ENCODE assay signal across 15 cellular contexts in genomic region chr16:81465375-81465943, GRCh38. TPM values are rescaled to one million over a fixed set of nuclear protein-coding genes. Genes with fewer than 3 reads are reported as not detected.
DNase-seq lines count a peak whose midpoint lies in the region; ATAC-seq, FAIRE-seq and TF ChIP-seq lines count a peak whose summit lies in the region.
"Had no signal": no experiment of that assay in that cellular context is flagged by ENCODE, and none has a peak within 500 bp of the region (broad histone marks: within the 10 kb centered on the region; RNA-seq: fewer than 3 reads in every experiment).

No MANE protein-coding gene starts in this region.

- POLR2A ChIA-PET in WTC11 (lab: Charles Lee) = no interaction called here

- CTCF ChIA-PET in WTC11 (lab: Charles Lee) = no interaction called here

- H4K20me1 ChIP-seq in DND-41 (ENCODE audit: insufficient read depth, low read length) = peaks cover 75% of the 10 kb centered on the region
- H4K20me1 ChIP-seq in GM23248 (ENCODE audit: insufficient read depth) = peaks cover 8% of the 10 kb centered on the region; the same call in 1 of the 2 replicates

- no peak for TF ChIP-seq CTCF in DND-41 (IDR thresholded peaks at IDR 0.05; ENCODE audit: borderline replicate concordance, extremely low read depth, low read length, poor library complexity, severe bottlenecking)
- no peak for TF ChIP-seq CTCF in WTC11 (IDR thresholded peaks at IDR 0.05)
- no peak for TF ChIP-seq CTCF in pancreas (IDR thresholded peaks at IDR 0.05)

- no peaks in the 10 kb centered on the region for H3K9me3 ChIP-seq in DND-41 (ENCODE audit: insufficient read depth, low read length, severe bottlenecking)
- no peaks in the 10 kb centered on the region for H3K9me3 ChIP-seq in iPS-20b (ENCODE audit: insufficient read depth, low read depth, low read length)
- no peaks in the 10 kb centered on the region for H3K9me3 ChIP-seq in pancreas
- H3K9me3 ChIP-seq in GM23248 (ENCODE audit: low read depth) = no peaks in the 10 kb centered on the region

- no peaks in the 10 kb centered on the region for H3K27me3 Mint-ChIP-seq in WTC11 (ENCODE audit: low read depth)
- H3K27me3 Mint-ChIP-seq: CD4-positive, alpha-beta memory T cell had no signal

- DNase-seq in DND-41 (no peak), WTC11 (ENCODE audit: low spot score) (no peak), pancreas (peak in 5 of 6 donors; percentile 58 to 81 (median 66)), GM23248 (no peak), NCI-H2107 (lab: John Stamatoyannopoulos, UW) (no peak), SHP77 treated with DMSO at 0.1 percent for 48 hours (lab: John Stamatoyannopoulos, UW) (no peak)
- DNase-seq: CD4-positive, alpha-beta memory T cell; Karpas-422; MM.1S; NCI-H1930; NCI-H510A treated with DMSO at 0.1 percent for 48 hours; SIG-M5 had no signal

- H2AFZ ChIP-seq in DND-41 (ENCODE audit: low read depth, low read length) (no peak overlapping the region), GM23248 (no peak overlapping the region)

- H3K4me2 ChIP-seq in DND-41 (ENCODE audit: insufficient read depth, low read length) = no peak overlapping the region
- H3K4me2 ChIP-seq in GM23248 (ENCODE audit: unreplicated experiment) = no peak overlapping the region

- H3K79me2 ChIP-seq in DND-41 (ENCODE audit: insufficient read depth, low read length) (peaks cover 91% of the 10 kb centered on the region), GM23248 (ENCODE audit: insufficient read depth) (peaks cover 100% of the 10 kb centered on the region)

- H3K4me3 ChIP-seq in DND-41 (ENCODE audit: low read depth in 1 of 2, low read length in 2 of 2) (no peak overlapping the region), iPS-20b (ENCODE audit: low read length) (no peak overlapping the region), pancreas (no peak overlapping the region), GM23248 (no peak overlapping the region)

- peaks cover 14% of the 10 kb centered on the region for H3K36me3 Mint-ChIP-seq in WTC11

- no peaks in the 10 kb centered on the region for H3K9me3 Mint-ChIP-seq in WTC11
- H3K9me3 Mint-ChIP-seq: CD4-positive, alpha-beta memory T cell had no signal

- H3K27ac Mint-ChIP-seq in WTC11 = peak overlapping the region; percentile 59; the same call in 1 of the 2 replicates

- H3F3A ChIP-seq in GM23248 (ENCODE audit: insufficient read depth) = no peaks in the 10 kb centered on the region

- in situ Hi-C loops in GM23248 (cut with MboI) = no loop called here

- H3K9ac ChIP-seq in DND-41 (ENCODE audit: low read depth, low read length) = no peak overlapping the region
- no peak overlapping the region for H3K9ac ChIP-seq in iPS-20b (ENCODE audit: low read depth, low read length)
- no peak overlapping the region for H3K9ac ChIP-seq in GM23248

- intact Hi-C loops in pancreas (cut with DNase I) = no loop called here

- peaks cover 42% of the 10 kb centered on the region for H3K4me1 ChIP-seq in DND-41 (ENCODE audit: insufficient read depth, low read length)
- H3K4me1 ChIP-seq in iPS-20b (ENCODE audit: insufficient read depth, low read length) = peaks cover 3% of the 10 kb centered on the region; the same call in 1 of the 2 replicates
- H3K4me1 ChIP-seq in pancreas = peaks cover 9 to 26% (median 12%) of the 10 kb centered on the region in 3 donors
- H3K4me1 ChIP-seq in GM23248 (ENCODE audit: insufficient read depth) = peaks cover 9% of the 10 kb centered on the region; the same call in 1 of the 2 replicates

- H3K4me3 Mint-ChIP-seq in WTC11 = no peak overlapping the region
- H3K4me3 Mint-ChIP-seq: CD4-positive, alpha-beta memory T cell had no signal

- H3K27ac ChIP-seq in DND-41 (ENCODE audit: low read length) (peak overlapping the region; percentile 30; the same call in 1 of the 2 replicates), iPS-20b (ENCODE audit: low read length) (peak overlapping the region; percentile 40), pancreas (peak overlapping the region; percentile 9 to 50 (median 16)), GM23248 (no peak overlapping the region)

- H3K27me3 ChIP-seq in DND-41 (ENCODE audit: insufficient read depth, low read length, poor library complexity) (no peaks in the 10 kb centered on the region), iPS-20b (ENCODE audit: insufficient read depth, low read length) (no peaks in the 10 kb centered on the region), pancreas (no peaks in the 10 kb centered on the region), GM23248 (replicated peaks; ENCODE audit: insufficient read depth) (no peaks in the 10 kb centered on the region)

- WGBS in pancreas, 2 donors = 33 to 36% methylated on average over 18 of the region's 18 CpGs
- WGBS in GM23248 (ENCODE audit: low coverage in 1 of 2, low lambda C conversion rate in 2 of 2, missing lambda C conversion rate in 2 of 2), 2 experiments = 90% methylated on average over 18 of the region's 18 CpGs

- peaks cover 49% of the 10 kb centered on the region for H3K4me1 Mint-ChIP-seq in WTC11

- no peaks in the 10 kb centered on the region for H3K9me2 ChIP-seq in GM23248 (ENCODE audit: insufficient read depth)

- peaks cover 33% of the 10 kb centered on the region for H3K36me3 ChIP-seq in DND-41 (ENCODE audit: insufficient read depth, low read length)
- H3K36me3 ChIP-seq in iPS-20b (ENCODE audit: insufficient read depth, low read depth, low read length) = peaks cover 6% of the 10 kb centered on the region; the same call in 1 of the 2 replicates
- H3K36me3 ChIP-seq in pancreas = no peaks in the 10 kb centered on the region
- no peaks in the 10 kb centered on the region for H3K36me3 ChIP-seq in GM23248 (ENCODE audit: low read depth)

- ATAC-seq in DND-41 (ENCODE audit: insufficient read depth, low read depth) (no peak), WTC11 (no peak), pancreas (peak; percentile 77 to 93 (median 87)), HG03354 (IDR thresholded peaks at IDR 0.05; ENCODE audit: poor library complexity, severe bottlenecking, unreplicated experiment) (no peak)

- FAIRE-seq in pancreas (lab: Jason Lieb, UNC) = no peak
- FAIRE-seq: D721Med had no signal

TF ChIP-seq in WTC11, 78 proteins besides CTCF, POLR2A, EP300 and RAD21:
- TF ChIP-seq CREM (CRISPR knock-in tag; IDR thresholded peaks at IDR 0.05) (no peak), GABPB1 (CRISPR knock-in tag; IDR thresholded peaks at IDR 0.05) (0 out of 2 replicates have a peak, but pooled peaks have one; percentile 33)

RNA-seq across cellular contexts. Expression of gene CMIP, which starts 20.9 kb away (rescaled TPM):
- total RNA-seq in WTC11 (2021) (57.0 to 63.7 TPM (median 59.6 TPM) in 3 replicates), pancreas (10 to 100 TPM; 17.7 to 37.0 (median 23.1) TPM)
- polyA plus RNA-seq in pancreas (10 to 100 TPM in 1 of 2 donors, 1 to 10 TPM in 1; 9.7 to 20.2 TPM), GM23248 (2016; fragmentation: Nextera tagmentation; extraction: Ambion mirVana) (1.3 and 1.5 TPM in 2 replicates)
- 7.8 and 9.5 TPM in 2 replicates for total RNA-seq in GM23248 (2014; rRNA removed; shearing (Covaris generic))

Comparison
In these comparisons a context has a peak if more than half of its experiments do, and no peak if none do; other contexts are left out.
1. ATAC-seq: peak in pancreas (4 of 4); none in DND-41 (single experiment), WTC11 (single experiment) and HG03354 (single experiment).
2. DNase-seq: peak in pancreas (5 of 6); none in DND-41 (single experiment), WTC11 (single experiment), GM23248 (single experiment), NCI-H2107 (single experiment) and SHP77 treated with DMSO at 0.1 percent for 48 hours (single experiment).